8 cellular contexts compared by ENCODE assay signal in genomic region chr14:51978566-51979398, GRCh38. TPM values are rescaled to one million over a fixed set of nuclear protein-coding genes. Genes with fewer than 3 reads are reported as not detected.
DNase-seq lines count a peak whose midpoint lies in the region; ATAC-seq and TF ChIP-seq lines count a peak whose summit lies in the region.

No MANE protein-coding gene starts in this region.

- H3K4me3 ChIP-seq in DOHH2 (ENCODE audit: low read length) (no peak overlapping the region), WI38 (ENCODE audit: low read depth, low read length) (no peak overlapping the region), breast epithelium (no peak overlapping the region)

- H3K27ac ChIP-seq in DOHH2 (ENCODE audit: low read depth, low read length) (no peak overlapping the region), breast epithelium (no peak overlapping the region)

- DNase-seq in NCI-H2196 (lab: John Stamatoyannopoulos, UW; ENCODE audit: unreplicated experiment) = peak; percentile 66
- peak; percentile 59 to 78 for DNase-seq in breast epithelium (ENCODE audit: low spot score in 2 of 2)
- peak; percentile 91 for DNase-seq in islet precursor cell
- DNase-seq in stimulated activated CD4-positive, alpha-beta T cell treated with anti-CD3 and anti-CD28 coated beads, Interleukin-1b, Interleukin-23, amount 100 ng/mL, for 24 hours (ENCODE audit: low read depth in 4 of 4, low spot score in 1 of 4) = peak; percentile 71 to 87 (median 74)

- no peaks in the 10 kb centered on the region for H3F3A ChIP-seq in DOHH2 (ENCODE audit: control insufficient read depth, insufficient read depth)

- H3K27me3 ChIP-seq in DOHH2 (ENCODE audit: control insufficient read depth, low read length) (0 out of 2 replicates have a peak, but pooled peaks cover 2% of the 10 kb centered on the region), breast epithelium (no peaks in the 10 kb centered on the region)

- no peaks in the 10 kb centered on the region for H3K9me2 ChIP-seq in DOHH2 (replicated peaks; ENCODE audit: control insufficient read depth, low read length)

- ATAC-seq in HG02885 (IDR thresholded peaks at IDR 0.05; ENCODE audit: poor library complexity, unreplicated experiment) (peak; percentile 74), HG02884 (IDR thresholded peaks at IDR 0.05; ENCODE audit: unreplicated experiment) (no peak)

- no peaks in the 10 kb centered on the region for H3K79me2 ChIP-seq in DOHH2 (ENCODE audit: control insufficient read depth, low read length)

- no peaks in the 10 kb centered on the region for H3K9me3 ChIP-seq in DOHH2 (ENCODE audit: control insufficient read depth, insufficient read depth, low read length)
- H3K9me3 ChIP-seq in breast epithelium = no peaks in the 10 kb centered on the region

- TF ChIP-seq CTCF in DOHH2 (IDR thresholded peaks at IDR 0.05; ENCODE audit: low read depth, low read length, poor library complexity, severe bottlenecking) (peak; percentile 93), WI38 (IDR thresholded peaks at IDR 0.05; ENCODE audit: low read depth, low read length) (peak; percentile 73), breast epithelium (IDR thresholded peaks at IDR 0.05) (peak; percentile 64 to 77 (median 71))

- no peak overlapping the region for H3K4me2 ChIP-seq in DOHH2 (ENCODE audit: low read length)

- H3K36me3 ChIP-seq in DOHH2 (ENCODE audit: control insufficient read depth, low read length) (no peaks in the 10 kb centered on the region), breast epithelium (no peaks in the 10 kb centered on the region)

- no peaks in the 10 kb centered on the region for H4K20me1 ChIP-seq in DOHH2 (ENCODE audit: control insufficient read depth, insufficient read depth, low read depth, low read length)

- H3K4me1 ChIP-seq in DOHH2 (ENCODE audit: control insufficient read depth, low read length) (no peaks in the 10 kb centered on the region), breast epithelium (no peaks in the 10 kb centered on the region)

- intact Hi-C loops in breast epithelium (cut with DNase I; ENCODE audit: low total_unique reads) = no loop called here

- TF ChIP-seq POLR2A in breast epithelium (IDR thresholded peaks at IDR 0.05) = no peak

RNA-seq across cellular contexts. Expression of gene RTRAF, which starts 10.6 kb away (rescaled TPM):
- 10 to 100 TPM; 48.7 to 93.0 (median 61.3) TPM for total RNA-seq in breast epithelium
